In the genomic region with DNA sequence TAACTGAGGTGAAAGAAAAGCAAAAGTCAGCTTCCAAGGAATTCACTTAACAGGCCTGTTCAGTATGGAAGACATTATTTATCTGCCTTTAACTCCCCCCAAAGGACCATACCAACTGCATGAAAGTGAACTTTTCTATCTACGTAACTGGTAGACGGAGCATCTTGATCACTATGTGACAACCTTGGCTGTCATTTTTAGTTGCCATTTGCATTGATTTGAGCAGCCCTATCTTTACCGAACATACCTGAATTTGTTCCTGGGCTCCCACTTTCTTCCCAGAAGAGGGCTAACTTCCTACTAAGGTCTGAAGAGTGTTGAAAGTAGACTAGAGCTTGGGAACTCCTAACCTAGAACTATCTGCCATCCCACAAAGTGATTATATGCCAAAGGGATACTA, we compare ENCODE assay signal across 18 cellular contexts. TPM values are rescaled to one million over a fixed set of nuclear protein-coding genes. Genes with fewer than 3 reads are reported as not detected.
DNase-seq lines count a peak whose midpoint lies in the region; ATAC-seq and TF ChIP-seq lines count a peak whose summit lies in the region.
"Had no signal": no experiment of that assay in that cellular context is flagged by ENCODE, and none has a peak within 500 bp of the region (broad histone marks: within the 10 kb centered on the region; RNA-seq: fewer than 3 reads in every experiment).

No MANE protein-coding gene starts in this region.

- H3K9me3 Mint-ChIP-seq in activated naive CD4-positive, alpha-beta T cell treated with anti-CD3 and anti-CD28 coated beads for 36 hours = no peaks in the 10 kb centered on the region
- no peaks in the 10 kb centered on the region for H3K9me3 Mint-ChIP-seq in activated naive CD4-positive, alpha-beta T cell treated with anti-CD3 and anti-CD28 coated beads, Interleukin-2, amount 50 U/mL, for 72 hours
- H3K9me3 Mint-ChIP-seq in WTC11 = no peaks in the 10 kb centered on the region
- no peaks in the 10 kb centered on the region for H3K9me3 Mint-ChIP-seq in stimulated activated naive B cell treated with anti-CD40 and anti-IgM and Interleukin-4, amounts not matched to agents 10 μg/mL and 1 μg/mL and 100 μg/mL, for 72 hours
- H3K9me3 Mint-ChIP-seq in activated CD4-positive, alpha-beta T cell treated with anti-CD3 and anti-CD28 coated beads, Interleukin-2, amount 10 ng/mL, durations not matched to agents 24 days and 14 days = no peaks in the 10 kb centered on the region
- H3K9me3 Mint-ChIP-seq: CD4-positive, CD25-positive, alpha-beta regulatory T cell; HFFc6 had no signal

- POLR2A ChIA-PET in WTC11 (lab: Charles Lee) = no interaction called here

- H3K36me3 Mint-ChIP-seq in activated naive CD4-positive, alpha-beta T cell treated with anti-CD3 and anti-CD28 coated beads for 36 hours (ENCODE audit: low read depth) = peaks cover 36% of the 10 kb centered on the region
- H3K36me3 Mint-ChIP-seq in activated naive CD4-positive, alpha-beta T cell treated with anti-CD3 and anti-CD28 coated beads, Interleukin-2, amount 50 U/mL, for 72 hours = peaks cover 6 to 12% of the 10 kb centered on the region in 2 donors
- peaks cover 81% of the 10 kb centered on the region for H3K36me3 Mint-ChIP-seq in WTC11
- peaks cover 36 to 65% of the 10 kb centered on the region in 2 donors for H3K36me3 Mint-ChIP-seq in stimulated activated naive B cell treated with anti-CD40 and anti-IgM and Interleukin-4, amounts not matched to agents 10 μg/mL and 1 μg/mL and 100 μg/mL, for 72 hours
- H3K36me3 Mint-ChIP-seq in activated CD4-positive, alpha-beta T cell treated with anti-CD3 and anti-CD28 coated beads, Interleukin-2, amount 10 ng/mL, durations not matched to agents 24 days and 14 days (ENCODE audit: low read depth) = peaks cover 74% of the 10 kb centered on the region

- ATAC-seq in activated naive CD4-positive, alpha-beta T cell treated with anti-CD3 and anti-CD28 coated beads, Interleukin-2, amount 50 U/mL, for 72 hours = no peak
- no peak for ATAC-seq in WTC11
- no peak for ATAC-seq in stimulated activated naive B cell treated with anti-CD40 and anti-IgM and Interleukin-4, amounts not matched to agents 10 μg/mL and 1 μg/mL and 100 μg/mL, for 72 hours (replicated peaks)
- ATAC-seq: SK-N-SH treated with all-trans-retinoic acid at 6 μM for 48 hours had no signal

- CTCF ChIA-PET in activated naive CD4-positive, alpha-beta T cell treated with anti-CD3 and anti-CD28 coated beads for 36 hours (lab: Charles Lee) = interaction anchor here (1.2 to 1.6 kb wide), 2 partner anchors 13 to 20 kb away, joined by 4 to 5 read pairs; no protein-coding TSS in a partner anchor
- CTCF ChIA-PET in WTC11 (lab: Charles Lee) = interaction anchor here (0.6 to 1.9 kb wide), 2 partner anchors 121 to 1302 kb away, joined by 4 to 5 read pairs; a partner anchor contains a TSS

- no peak for TF ChIP-seq CTCF in WTC11 (IDR thresholded peaks at IDR 0.05)

- no peak overlapping the region for H3K4me3 Mint-ChIP-seq in activated naive CD4-positive, alpha-beta T cell treated with anti-CD3 and anti-CD28 coated beads for 36 hours
- H3K4me3 Mint-ChIP-seq in WTC11 = no peak overlapping the region
- H3K4me3 Mint-ChIP-seq in stimulated activated naive B cell treated with anti-CD40 and anti-IgM and Interleukin-4, amounts not matched to agents 10 μg/mL and 1 μg/mL and 100 μg/mL, for 72 hours = no peak overlapping the region
- no peak overlapping the region for H3K4me3 Mint-ChIP-seq in activated CD4-positive, alpha-beta T cell treated with anti-CD3 and anti-CD28 coated beads, Interleukin-2, amount 10 ng/mL, durations not matched to agents 24 days and 14 days
- H3K4me3 Mint-ChIP-seq: CD4-positive, CD25-positive, alpha-beta regulatory T cell; HFFc6 had no signal

- intact Hi-C loops in activated naive CD4-positive, alpha-beta T cell treated with anti-CD3 and anti-CD28 coated beads for 36 hours (cut with micrococcal nuclease) = no loop called here
- intact Hi-C loops in activated CD4-positive, alpha-beta T cell treated with anti-CD3 and anti-CD28 coated beads, Interleukin-2, amount 10 ng/mL, durations not matched to agents 24 days and 14 days (cut with micrococcal nuclease) = no loop called here

- no peaks in the 10 kb centered on the region for H3K4me1 Mint-ChIP-seq in activated naive CD4-positive, alpha-beta T cell treated with anti-CD3 and anti-CD28 coated beads for 36 hours (ENCODE audit: low read depth)
- H3K4me1 Mint-ChIP-seq in WTC11 = no peaks in the 10 kb centered on the region
- peaks cover 8 to 16% of the 10 kb centered on the region in 2 donors for H3K4me1 Mint-ChIP-seq in stimulated activated naive B cell treated with anti-CD40 and anti-IgM and Interleukin-4, amounts not matched to agents 10 μg/mL and 1 μg/mL and 100 μg/mL, for 72 hours
- peaks cover 3% of the 10 kb centered on the region for H3K4me1 Mint-ChIP-seq in activated CD4-positive, alpha-beta T cell treated with anti-CD3 and anti-CD28 coated beads, Interleukin-2, amount 10 ng/mL, durations not matched to agents 24 days and 14 days

- no peak for DNase-seq in activated naive CD4-positive, alpha-beta T cell treated with anti-CD3 and anti-CD28 coated beads for 36 hours
- no peak for DNase-seq in activated naive CD4-positive, alpha-beta T cell treated with anti-CD3 and anti-CD28 coated beads, Interleukin-2, amount 50 U/mL, for 72 hours (ENCODE audit: low spot score in 2 of 2)
- no peak for DNase-seq in WTC11 (ENCODE audit: low spot score)
- no peak for DNase-seq in stimulated activated naive B cell treated with anti-CD40 and anti-IgM and Interleukin-4, amounts not matched to agents 10 μg/mL and 1 μg/mL and 100 μg/mL, for 72 hours
- DNase-seq in stimulated activated CD4-positive, alpha-beta T cell treated with anti-CD3 and anti-CD28 coated beads, Interleukin-2, amount 100 ng/mL, for 24 hours = no peak
- no peak for DNase-seq in activated CD4-positive, alpha-beta T cell treated with anti-CD3 and anti-CD28 coated beads, Interleukin-2, amount 10 ng/mL, durations not matched to agents 24 days and 14 days
- DNase-seq: ACHN; CD4-positive, CD25-positive, alpha-beta regulatory T cell; DND-41; GF-D8; GM23248; HFFc6; Karpas-422; NCI-H187 treated with DMSO at 0.1 percent for 48 hours; NCI-H2171; NCI-H82; SHP77 had no signal

- H3K27me3 Mint-ChIP-seq in activated naive CD4-positive, alpha-beta T cell treated with anti-CD3 and anti-CD28 coated beads for 36 hours (ENCODE audit: low read depth) = no peaks in the 10 kb centered on the region
- H3K27me3 Mint-ChIP-seq in WTC11 (ENCODE audit: low read depth) = no peaks in the 10 kb centered on the region
- H3K27me3 Mint-ChIP-seq in stimulated activated naive B cell treated with anti-CD40 and anti-IgM and Interleukin-4, amounts not matched to agents 10 μg/mL and 1 μg/mL and 100 μg/mL, for 72 hours = no peaks in the 10 kb centered on the region
- H3K27me3 Mint-ChIP-seq in activated CD4-positive, alpha-beta T cell treated with anti-CD3 and anti-CD28 coated beads, Interleukin-2, amount 10 ng/mL, durations not matched to agents 24 days and 14 days = no peaks in the 10 kb centered on the region
- H3K27me3 Mint-ChIP-seq: CD4-positive, CD25-positive, alpha-beta regulatory T cell had no signal

- peak overlapping the region; percentile 3 for H3K27ac Mint-ChIP-seq in activated naive CD4-positive, alpha-beta T cell treated with anti-CD3 and anti-CD28 coated beads for 36 hours
- peak overlapping the region in 1 of 2 donors; percentile 19 for H3K27ac Mint-ChIP-seq in activated naive CD4-positive, alpha-beta T cell treated with anti-CD3 and anti-CD28 coated beads, Interleukin-2, amount 50 U/mL, for 72 hours
- H3K27ac Mint-ChIP-seq in WTC11 = peak overlapping the region; percentile 33; the same call in 1 of the 2 replicates
- peak overlapping the region; percentile 47 for H3K27ac Mint-ChIP-seq in stimulated activated naive B cell treated with anti-CD40 and anti-IgM and Interleukin-4, amounts not matched to agents 10 μg/mL and 1 μg/mL and 100 μg/mL, for 72 hours
- no peak overlapping the region for H3K27ac Mint-ChIP-seq in activated CD4-positive, alpha-beta T cell treated with anti-CD3 and anti-CD28 coated beads, Interleukin-2, amount 10 ng/mL, durations not matched to agents 24 days and 14 days
- H3K27ac Mint-ChIP-seq: HFFc6 had no signal

RNA-seq across cellular contexts. Expression of a gene that starts 9.4 kb away (rescaled TPM):
- 100 to 1,000 TPM; 164 to 171 TPM for total RNA-seq in activated naive CD4-positive, alpha-beta T cell treated with anti-CD3 and anti-CD28 coated beads for 36 hours
- total RNA-seq in activated naive CD4-positive, alpha-beta T cell treated with anti-CD3 and anti-CD28 coated beads, Interleukin-2, amount 50 U/mL, for 72 hours = 100 to 1,000 TPM; 148 to 207 TPM
- total RNA-seq in WTC11 (2021) = 274 to 286 TPM (median 276 TPM) in 3 replicates
- total RNA-seq in activated CD4-positive, alpha-beta T cell treated with anti-CD3 and anti-CD28 coated beads, Interleukin-2, amount 10 ng/mL, durations not matched to agents 24 days and 14 days = 249 and 255 TPM in 2 replicates

RNA-seq across cellular contexts. Expression of a gene that starts 13.9 kb away (rescaled TPM):
- 10 to 100 TPM; 33.1 to 35.3 TPM for total RNA-seq in activated naive CD4-positive, alpha-beta T cell treated with anti-CD3 and anti-CD28 coated beads for 36 hours
- 10 to 100 TPM; 27.5 to 46.3 TPM for total RNA-seq in activated naive CD4-positive, alpha-beta T cell treated with anti-CD3 and anti-CD28 coated beads, Interleukin-2, amount 50 U/mL, for 72 hours
- total RNA-seq in WTC11 (2021) = 29.8 to 36.9 TPM (median 33.9 TPM) in 3 replicates
- total RNA-seq in activated CD4-positive, alpha-beta T cell treated with anti-CD3 and anti-CD28 coated beads, Interleukin-2, amount 10 ng/mL, durations not matched to agents 24 days and 14 days = 34.1 and 41.0 TPM in 2 replicates

RNA-seq across cellular contexts. Expression of a gene that starts 14.0 kb away (rescaled TPM):
- total RNA-seq in activated naive CD4-positive, alpha-beta T cell treated with anti-CD3 and anti-CD28 coated beads for 36 hours = 10 to 100 TPM; 56.8 to 59.2 TPM
- 10 to 100 TPM; 33.8 to 49.5 TPM for total RNA-seq in activated naive CD4-positive, alpha-beta T cell treated with anti-CD3 and anti-CD28 coated beads, Interleukin-2, amount 50 U/mL, for 72 hours
- 59.5 to 75.3 TPM (median 60.4 TPM) in 3 replicates for total RNA-seq in WTC11 (2021)
- 54.6 and 57.5 TPM in 2 replicates for total RNA-seq in activated CD4-positive, alpha-beta T cell treated with anti-CD3 and anti-CD28 coated beads, Interleukin-2, amount 10 ng/mL, durations not matched to agents 24 days and 14 days

RNA-seq across cellular contexts. Expression of a gene that starts 22.2 kb away (rescaled TPM):
- total RNA-seq in activated naive CD4-positive, alpha-beta T cell treated with anti-CD3 and anti-CD28 coated beads for 36 hours = 100 to 1,000 TPM; 536 to 540 TPM
- 100 to 1,000 TPM; 416 to 490 TPM for total RNA-seq in activated naive CD4-positive, alpha-beta T cell treated with anti-CD3 and anti-CD28 coated beads, Interleukin-2, amount 50 U/mL, for 72 hours
- total RNA-seq in WTC11 (2021) = 511 to 573 TPM (median 515 TPM) in 3 replicates
- total RNA-seq in activated CD4-positive, alpha-beta T cell treated with anti-CD3 and anti-CD28 coated beads, Interleukin-2, amount 10 ng/mL, durations not matched to agents 24 days and 14 days = 362 and 363 TPM in 2 replicates

RNA-seq across cellular contexts. Expression of a gene that starts 35.8 kb away (rescaled TPM):
- total RNA-seq in activated naive CD4-positive, alpha-beta T cell treated with anti-CD3 and anti-CD28 coated beads for 36 hours = 10 to 100 TPM; 93.4 to 93.5 TPM
- total RNA-seq in activated naive CD4-positive, alpha-beta T cell treated with anti-CD3 and anti-CD28 coated beads, Interleukin-2, amount 50 U/mL, for 72 hours = 100 to 1,000 TPM in 1 of 2 donors, 10 to 100 TPM in 1; 49.5 to 157 TPM
- total RNA-seq in WTC11 (2021) = 327 to 470 TPM (median 463 TPM) in 3 replicates
- total RNA-seq in activated CD4-positive, alpha-beta T cell treated with anti-CD3 and anti-CD28 coated beads, Interleukin-2, amount 10 ng/mL, durations not matched to agents 24 days and 14 days = 330 and 351 TPM in 2 replicates
